ENCODE assay signal across 8 cellular contexts in the genomic region with DNA sequence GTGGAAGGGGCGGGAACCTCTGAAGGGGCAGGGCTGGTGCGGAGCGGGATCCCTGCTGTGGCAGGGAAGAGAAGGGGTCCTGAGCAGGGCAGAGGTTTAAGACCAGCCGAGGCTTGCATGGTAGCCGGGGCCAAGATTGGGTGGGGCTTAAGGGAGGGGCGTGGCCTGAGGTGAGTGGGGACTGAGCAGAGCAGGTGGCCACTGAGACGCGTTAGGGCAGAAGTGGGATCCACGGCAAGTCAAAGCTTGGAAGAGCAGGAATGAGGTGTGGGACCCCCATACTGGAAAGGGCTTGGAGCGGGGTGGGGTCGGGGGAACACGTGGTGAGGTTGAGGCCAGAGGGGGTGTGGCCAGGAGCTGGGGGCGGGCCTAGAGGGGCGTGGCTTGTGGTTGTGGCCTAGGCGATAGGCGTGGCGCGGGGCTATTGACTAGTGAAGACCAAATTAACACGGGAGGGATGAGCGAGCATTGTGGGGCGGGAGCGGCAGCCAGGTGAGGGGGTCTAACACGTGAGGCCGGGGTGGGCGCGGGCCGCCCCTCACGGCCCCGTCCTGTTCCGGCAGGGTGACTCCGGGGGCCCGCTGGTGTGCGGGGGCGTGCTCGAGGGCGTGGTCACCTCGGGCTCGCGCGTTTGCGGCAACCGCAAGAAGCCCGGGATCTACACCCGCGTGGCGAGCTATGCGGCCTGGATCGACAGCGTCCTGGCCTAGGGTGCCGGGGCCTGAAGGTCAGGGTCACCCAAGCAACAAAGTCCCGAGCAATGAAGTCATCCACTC. TPM values are rescaled to one million over a fixed set of nuclear protein-coding genes. Genes with fewer than 3 reads are reported as not detected.
A peak's percentile ranks its signal among the peaks of the same experiment; 100 is the strongest.
DNase-seq lines count a peak whose midpoint lies in the region; ATAC-seq, FAIRE-seq and TF ChIP-seq lines count a peak whose summit lies in the region.

No MANE protein-coding gene starts in this region.

- RAD21 ChIA-PET in GM12878 (lab: Charles Lee; ENCODE audit: unreplicated experiment), result interaction anchor here (1.1 to 4.5 kb wide), 9 partner anchors 14 to 121 kb away, joined by 3 to 46 read pairs (median 10); a partner anchor contains a TSS

- intact Hi-C loops in GM12878 (cut with micrococcal nuclease; ENCODE audit: unreplicated experiment), result loop anchor here (2.0 to 5.0 kb wide), 3 partner anchors 92 to 135 kb away; a partner anchor contains a TSS
- intact Hi-C loops in left colon (cut with DNase I, micrococcal nuclease), result loop anchor here (2.0 to 5.0 kb wide), 2 partner anchors 55 to 58 kb away; a partner anchor contains a TSS

- no TSS peak for BruUV-seq in GM12878 (replicated peaks; lab: Mats Ljungman, UMichigan)

- H3K27me3 ChIP-seq in H7 (ENCODE audit: control insufficient read depth, insufficient read depth, low read length) (peaks cover 28% of the 10 kb centered on the region), GM12878 (replicated peaks in 1 of 2; ENCODE audit: control insufficient read depth in 2 of 2, insufficient read depth in 2 of 2, low read length in 1 of 2) (no peaks in the 10 kb centered on the region; a peak in 1 of 4 replicates)

- peak; percentile 68 for FAIRE-seq in GM12878 (lab: Jason Lieb, UNC)

- peak overlapping the region; percentile 63 for H2AFZ ChIP-seq in GM12878 (ENCODE audit: control insufficient read depth, low read depth, low read length)

- H3K79me2 ChIP-seq in GM12878 (ENCODE audit: control insufficient read depth, insufficient read depth, low read length), result no peaks in the 10 kb centered on the region

- TF ChIP-seq CTCF in GM12878 (IDR thresholded peaks at IDR 0.05 in 2 of 3, conservative IDR thresholded peaks at IDR 0.05 in 1 of 3; ENCODE audit: control insufficient read depth in 2 of 3, extremely low read depth in 1 of 3, insufficient read depth in 1 of 3, low read depth in 3 of 3, low read length in 3 of 3), result no peak

- no peak for TF ChIP-seq EP300 in GM12878 (IDR thresholded peaks at IDR 0.05; ENCODE audit: borderline replicate concordance in 1 of 2, control insufficient read depth in 1 of 2, low read depth in 2 of 2, low read length in 2 of 2)

- SMC1A ChIA-PET in GM12878 (lab: Charles Lee; ENCODE audit: uncharacterized antibody, unreplicated experiment), result interaction anchor here (1.8 to 3.1 kb wide), 7 partner anchors 31 to 121 kb away, joined by 5 to 18 read pairs (median 12); a partner anchor contains a TSS

- peak overlapping the region; percentile 66 for H3K4me2 ChIP-seq in GM12878 (ENCODE audit: control insufficient read depth, insufficient read depth)

- no peak; the same call in 1 of the 2 replicates for TF ChIP-seq POLR2A in GM12878 (IDR thresholded peaks at IDR 0.05; ENCODE audit: low read depth, low read length)

- H3K9ac ChIP-seq in GM12878 (ENCODE audit: control insufficient read depth, insufficient read depth, low read length), result no peak overlapping the region

- H3K4me1 ChIP-seq in GM12878 (ENCODE audit: control insufficient read depth, insufficient read depth, low read length), result peaks cover 10% of the 10 kb centered on the region

- in situ Hi-C loops in GM12878 (cut with MboI), result no loop called here

- CTCF ChIA-PET in GM12878 (lab: Yijun Ruan, JAX), result interaction anchor here (1.2 to 2.8 kb wide), 13 partner anchors 12 to 125 kb away, joined by 3 to 50 read pairs (median 18); a partner anchor contains a TSS

- DNase-seq in H7 (peak; percentile 96), UCSD-AML1 (lab: John Stamatoyannopoulos, UW; ENCODE audit: unreplicated experiment) (peak; percentile 50), GM12878 (ENCODE audit: low read depth, low spot score) (peak; percentile 12), left colon (peak; percentile 78 to 82), putamen (ENCODE audit: low spot score) (no peak)
- peak; percentile 60 for DNase-seq in stimulated activated CD8-positive, alpha-beta memory T cell treated with anti-CD3 and anti-CD28 coated beads, Interleukin-4, amount 100 ng/mL, for 24 hours (ENCODE audit: low read depth)

- H3K9me3 ChIP-seq in GM12878 (replicated peaks; ENCODE audit: control insufficient read depth, insufficient read depth, low read length), result no peaks in the 10 kb centered on the region

- ATAC-seq in GM12878 (peak; percentile 81), left colon (peak; percentile 46), GM18907 (IDR thresholded peaks at IDR 0.05; ENCODE audit: unreplicated experiment) (no peak), GM21367 (IDR thresholded peaks at IDR 0.05; ENCODE audit: unreplicated experiment) (no peak)

- under 1% methylated on average over 29 of the region's 51 CpGs for WGBS in GM12878 (ENCODE audit: insufficient coverage, insufficient replicate concordance, low lambda C conversion rate, missing lambda C conversion rate)

- H3K36me3 ChIP-seq in H7 (replicated peaks; ENCODE audit: control insufficient read depth, insufficient read depth, low read length), result no peaks in the 10 kb centered on the region
- no peaks in the 10 kb centered on the region for H3K36me3 ChIP-seq in GM12878 (ENCODE audit: control insufficient read depth in 2 of 2, insufficient read depth in 2 of 2, low read length in 1 of 2)

- POLR2A ChIA-PET in GM12878 (lab: Charles Lee), result interaction anchor here (0.5 to 1.6 kb wide), 6 partner anchors 32 to 114 kb away, joined by 3 to 5 read pairs (median 4); no protein-coding TSS in a partner anchor

- no peaks in the 10 kb centered on the region for H4K20me1 ChIP-seq in GM12878 (ENCODE audit: control insufficient read depth, insufficient read depth)

- no peak for TF ChIP-seq RAD21 in GM12878 (IDR thresholded peaks at IDR 0.05; ENCODE audit: insufficient read depth, low read depth, low read length)

- H3K27ac ChIP-seq in GM12878 (ENCODE audit: control insufficient read depth, insufficient read depth), result no peak overlapping the region

- peak overlapping the region; percentile 50 for H3K4me3 ChIP-seq in H7 (ENCODE audit: insufficient read depth, low read depth, low read length)
- H3K4me3 ChIP-seq in GM12878, result peak overlapping the region; percentile 16; the same call in 1 of the 2 replicates

RNA-seq across cellular contexts. Expression of a gene that starts 3.3 kb away (rescaled TPM):
- 1.4 and 1.5 TPM in 2 replicates for total RNA-seq in H7 (2014; rRNA removed; shearing (Covaris generic))
- 1.2 TPM in 1 of 2 replicates, not detected in the other for total RNA-seq in GM12878 (2013; cell fraction: nucleolus; rRNA removed)
- 0.73 and 0.93 TPM in 2 replicates for total RNA-seq in GM12878 (2014; rRNA removed)
- total RNA-seq in GM12878 (2014; rRNA removed; fragmentation: Illumina TruSeq; extraction: Trizol), result not detected in 2 replicates
- 0.36 and 0.58 TPM in 2 replicates for total RNA-seq in GM12878 (2021)
- not detected for polyA plus RNA-seq in GM12878 (2011; ENCODE audit: low read depth)
- polyA plus RNA-seq in GM12878 (2011; rRNA removed), result 0.05 TPM in 1 of 2 replicates, not detected in the other
- 0.15 and 0.47 TPM in 2 replicates for polyA plus RNA-seq in GM12878 (2011; cell fraction: cytosol; rRNA removed)
- 0.25 and 0.42 TPM in 2 replicates for polyA plus RNA-seq in GM12878 (2011; cell fraction: nucleus; rRNA removed)
- 0.67 and 0.69 TPM in 2 replicates for polyA plus RNA-seq in GM12878 (2012)
- not detected in 2 replicates for polyA plus RNA-seq in GM12878 (2014; fragmentation: Illumina TruSeq; extraction: Trizol)
- polyA plus RNA-seq in GM12878 (2014; fragmentation: Nextera tagmentation; extraction: Ambion mirVana), result under 1 TPM in 1 of 2 experiments, not detected in 1; 0.06 TPM
- polyA plus RNA-seq in GM12878 (2014; rRNA removed), result 1.2 TPM in 1 of 2 replicates, not detected in the other
- 1 to 10 TPM in 1 of 2 experiments, under 1 TPM in 1; 0.40 to 1.1 TPM for polyA plus RNA-seq in GM12878 (2016; fragmentation: Nextera tagmentation; extraction: Ambion mirVana)
- not detected in 2 replicates for polyA minus RNA-seq in GM12878 (2011; rRNA and poly(A)+ RNA removed)
- polyA minus RNA-seq in GM12878 (2011; cell fraction: cytosol; rRNA and poly(A)+ RNA removed), result 1.2 and 2.0 TPM in 2 replicates
- polyA minus RNA-seq in GM12878 (2011; cell fraction: nucleus; rRNA and poly(A)+ RNA removed), result not detected in 2 replicates
- total RNA-seq in left colon, result 100 to 1,000 TPM in 1 of 2 donors, 10 to 100 TPM in 1; 57.0 to 136 TPM

RNA-seq across cellular contexts. Expression of a gene that starts 10.6 kb away (rescaled TPM):
- total RNA-seq in H7 (2014; rRNA removed; shearing (Covaris generic)), result not detected in 2 replicates
- not detected in 2 replicates for total RNA-seq in GM12878 (2013; cell fraction: nucleolus; rRNA removed)
- not detected in 2 replicates for total RNA-seq in GM12878 (2014; rRNA removed)
- not detected in 2 replicates for total RNA-seq in GM12878 (2014; rRNA removed; fragmentation: Illumina TruSeq; extraction: Trizol)
- not detected in 2 replicates for total RNA-seq in GM12878 (2021)
- not detected for polyA plus RNA-seq in GM12878 (2011; ENCODE audit: low read depth)
- not detected in 2 replicates for polyA plus RNA-seq in GM12878 (2011; rRNA removed)
- polyA plus RNA-seq in GM12878 (2011; cell fraction: cytosol; rRNA removed), result not detected in 2 replicates
- not detected in 2 replicates for polyA plus RNA-seq in GM12878 (2011; cell fraction: nucleus; rRNA removed)
- polyA plus RNA-seq in GM12878 (2012), result not detected in 2 replicates
- polyA plus RNA-seq in GM12878 (2014; fragmentation: Illumina TruSeq; extraction: Trizol), result not detected in 2 replicates
- not detected for polyA plus RNA-seq in GM12878 (2014; fragmentation: Nextera tagmentation; extraction: Ambion mirVana)
- not detected in 2 replicates for polyA plus RNA-seq in GM12878 (2014; rRNA removed)
- not detected for polyA plus RNA-seq in GM12878 (2016; fragmentation: Nextera tagmentation; extraction: Ambion mirVana)
- polyA minus RNA-seq in GM12878 (2011; rRNA and poly(A)+ RNA removed), result not detected in 2 replicates
- not detected in 2 replicates for polyA minus RNA-seq in GM12878 (2011; cell fraction: cytosol; rRNA and poly(A)+ RNA removed)
- not detected in 2 replicates for polyA minus RNA-seq in GM12878 (2011; cell fraction: nucleus; rRNA and poly(A)+ RNA removed)
- under 1 TPM in 1 of 2 donors, not detected in 1; 0.81 TPM for total RNA-seq in left colon

RNA-seq across cellular contexts. Expression of a gene that starts 21.9 kb away (rescaled TPM):
- 0.66 TPM in 1 of 2 replicates, not detected in the other for total RNA-seq in H7 (2014; rRNA removed; shearing (Covaris generic))
- not detected in 2 replicates for total RNA-seq in GM12878 (2013; cell fraction: nucleolus; rRNA removed)
- total RNA-seq in GM12878 (2014; rRNA removed) (not detected in 2 replicates), GM12878 (2014; rRNA removed; fragmentation: Illumina TruSeq; extraction: Trizol) (not detected in 2 replicates), GM12878 (2021) (not detected in 2 replicates), left colon (not detected)
- polyA plus RNA-seq in GM12878 (2011; ENCODE audit: low read depth), result not detected
- polyA plus RNA-seq in GM12878 (2011; rRNA removed) (0.08 TPM in 1 of 2 replicates, not detected in the other), GM12878 (2014; fragmentation: Illumina TruSeq; extraction: Trizol) (not detected in 2 replicates), GM12878 (2014; fragmentation: Nextera tagmentation; extraction: Ambion mirVana) (not detected), GM12878 (2014; rRNA removed) (not detected in 2 replicates), GM12878 (2016; fragmentation: Nextera tagmentation; extraction: Ambion mirVana) (not detected)
- 0.10 TPM in 1 of 2 replicates, not detected in the other for polyA plus RNA-seq in GM12878 (2011; cell fraction: cytosol; rRNA removed)
- polyA plus RNA-seq in GM12878 (2011; cell fraction: nucleus; rRNA removed), result not detected in 2 replicates
- not detected in 2 replicates for polyA plus RNA-seq in GM12878 (2012)
- polyA minus RNA-seq in GM12878 (2011; rRNA and poly(A)+ RNA removed), result not detected in 2 replicates
- polyA minus RNA-seq in GM12878 (2011; cell fraction: cytosol; rRNA and poly(A)+ RNA removed), result not detected in 2 replicates
- not detected in 2 replicates for polyA minus RNA-seq in GM12878 (2011; cell fraction: nucleus; rRNA and poly(A)+ RNA removed)

RNA-seq across cellular contexts. Expression of a gene that starts 30.3 kb away (rescaled TPM):
- total RNA-seq in H7 (2014; rRNA removed; shearing (Covaris generic)), result 29.5 and 36.2 TPM in 2 replicates
- total RNA-seq in GM12878 (2013; cell fraction: nucleolus; rRNA removed), result 36.0 and 39.7 TPM in 2 replicates
- total RNA-seq in GM12878 (2014; rRNA removed) (10.7 and 14.5 TPM in 2 replicates), GM12878 (2014; rRNA removed; fragmentation: Illumina TruSeq; extraction: Trizol) (4.7 and 6.4 TPM in 2 replicates), GM12878 (2021) (48.2 and 49.4 TPM in 2 replicates), left colon (10 to 100 TPM; 63.1 to 70.6 TPM)
- polyA plus RNA-seq in GM12878 (2011; ENCODE audit: low read depth), result 14.5 TPM
- polyA plus RNA-seq in GM12878 (2011; rRNA removed) (3.8 and 12.7 TPM in 2 replicates), GM12878 (2014; fragmentation: Illumina TruSeq; extraction: Trizol) (0.19 and 3.5 TPM in 2 replicates), GM12878 (2014; fragmentation: Nextera tagmentation; extraction: Ambion mirVana) (1 to 10 TPM in 1 of 2 experiments, under 1 TPM in 1; 0.56 to 3.5 TPM), GM12878 (2014; rRNA removed) (24.4 and 28.9 TPM in 2 replicates), GM12878 (2016; fragmentation: Nextera tagmentation; extraction: Ambion mirVana) (10 to 100 TPM; 49.6 to 51.1 TPM)
- polyA plus RNA-seq in GM12878 (2011; cell fraction: cytosol; rRNA removed), result 38.0 and 39.5 TPM in 2 replicates
- polyA plus RNA-seq in GM12878 (2011; cell fraction: nucleus; rRNA removed), result 36.6 and 56.4 TPM in 2 replicates
- polyA plus RNA-seq in GM12878 (2012), result 36.5 and 37.4 TPM in 2 replicates
- polyA minus RNA-seq in GM12878 (2011; rRNA and poly(A)+ RNA removed), result 16.8 and 38.4 TPM in 2 replicates
- 31.8 and 34.9 TPM in 2 replicates for polyA minus RNA-seq in GM12878 (2011; cell fraction: cytosol; rRNA and poly(A)+ RNA removed)
- 12.5 and 26.0 TPM in 2 replicates for polyA minus RNA-seq in GM12878 (2011; cell fraction: nucleus; rRNA and poly(A)+ RNA removed)

RNA-seq across cellular contexts. Expression of a gene that starts 30.6 kb away (rescaled TPM):
- not detected in 2 replicates for total RNA-seq in H7 (2014; rRNA removed; shearing (Covaris generic))
- not detected in 2 replicates for total RNA-seq in GM12878 (2013; cell fraction: nucleolus; rRNA removed)
- total RNA-seq in GM12878 (2014; rRNA removed) (not detected in 2 replicates), GM12878 (2014; rRNA removed; fragmentation: Illumina TruSeq; extraction: Trizol) (not detected in 2 replicates), GM12878 (2021) (not detected in 2 replicates), left colon (not detected)
- polyA plus RNA-seq in GM12878 (2011; ENCODE audit: low read depth), result not detected
- polyA plus RNA-seq in GM12878 (2011; rRNA removed) (not detected in 2 replicates), GM12878 (2014; fragmentation: Illumina TruSeq; extraction: Trizol) (not detected in 2 replicates), GM12878 (2014; fragmentation: Nextera tagmentation; extraction: Ambion mirVana) (not detected), GM12878 (2014; rRNA removed) (not detected in 2 replicates), GM12878 (2016; fragmentation: Nextera tagmentation; extraction: Ambion mirVana) (not detected)
- not detected in 2 replicates for polyA plus RNA-seq in GM12878 (2011; cell fraction: cytosol; rRNA removed)
- not detected in 2 replicates for polyA plus RNA-seq in GM12878 (2011; cell fraction: nucleus; rRNA removed)
- polyA plus RNA-seq in GM12878 (2012), result not detected in 2 replicates
- polyA minus RNA-seq in GM12878 (2011; rRNA and poly(A)+ RNA removed), result 1,322 TPM in 1 of 2 replicates, not detected in the other
- not detected in 2 replicates for polyA minus RNA-seq in GM12878 (2011; cell fraction: cytosol; rRNA and poly(A)+ RNA removed)
- under 0.01 TPM in 1 of 2 replicates, not detected in the other for polyA minus RNA-seq in GM12878 (2011; cell fraction: nucleus; rRNA and poly(A)+ RNA removed)

Comparison
In these comparisons a context has a peak if more than half of its experiments do, and no peak if none do; other contexts are left out.
1. ATAC-seq: peak in GM12878 (single experiment) and left colon (single experiment); none in GM18907 (single experiment) and GM21367 (single experiment).
2. RNA of a gene that starts 3.3 kb away (total RNA-seq): 57.0 to 136 TPM in left colon; 1.4 to 1.5 TPM in H7 and 0.36 to 1.2 TPM in GM12878; every median in the first group is over 10 times any median in the second.